ENCODE assay signal across 8 cellular contexts in the genomic region with DNA sequence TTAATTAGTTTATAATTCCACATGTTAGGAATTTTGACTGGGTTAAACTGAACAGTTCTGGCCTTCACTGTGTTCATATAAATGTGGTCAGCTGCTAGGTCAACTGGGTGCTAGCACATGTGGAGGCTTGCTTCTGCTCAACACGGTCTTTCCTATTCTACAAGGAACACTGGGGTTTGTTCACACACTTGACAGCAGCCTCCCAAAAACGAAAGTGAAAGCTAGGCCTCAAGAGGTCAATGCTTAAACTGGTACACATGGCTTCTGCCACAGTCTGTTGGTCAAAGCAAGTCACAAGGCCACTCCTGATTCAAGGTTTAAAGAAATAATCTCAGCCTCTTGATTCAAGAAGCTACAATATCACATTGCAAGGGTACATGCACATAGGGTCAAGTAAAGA.
A peak's percentile ranks its signal among the peaks of the same experiment; 100 is the strongest.
DNase-seq lines count a peak whose midpoint lies in the region; ATAC-seq, FAIRE-seq and TF ChIP-seq lines count a peak whose summit lies in the region.

No MANE protein-coding gene starts in this region.

- POLR2A ChIA-PET in SK-N-SH (lab: Yijun Ruan, JAX): no interaction called here

- no peak for FAIRE-seq in D721Med (lab: Jason Lieb, UNC)

- H4K20me1 ChIP-seq in SK-N-SH (ENCODE audit: insufficient read depth) (no peaks in the 10 kb centered on the region), hepatocyte (ENCODE audit: insufficient read depth, poor library complexity, severe bottlenecking) (no peaks in the 10 kb centered on the region)

- DNase-seq in cardiac muscle cell (ENCODE audit: low read depth in 1 of 2, low spot score in 1 of 2): peak; percentile 1 to 42
- DNase-seq in right atrium auricular region (ENCODE audit: low spot score): no peak
- DNase-seq in SK-N-SH: no peak
- DNase-seq in hepatocyte (ENCODE audit: low spot score): peak; percentile 7
- no peak for DNase-seq in islet precursor cell
- DNase-seq in D721Med (ENCODE audit: insufficient read length, low spot score): no peak

- H3K4me3 ChIP-seq in cardiac muscle cell (no peak overlapping the region), right atrium auricular region (no peak overlapping the region), SK-N-SH (ENCODE audit: low read depth in 2 of 2, low read length in 1 of 2) (no peak overlapping the region), hepatocyte (no peak overlapping the region)

- no peaks in the 10 kb centered on the region for H3K9me3 ChIP-seq in cardiac muscle cell (ENCODE audit: low read depth)
- no peaks in the 10 kb centered on the region for H3K9me3 ChIP-seq in right atrium auricular region
- no peaks in the 10 kb centered on the region for H3K9me3 ChIP-seq in SK-N-SH
- H3K9me3 ChIP-seq in hepatocyte (ENCODE audit: low read depth): no peaks in the 10 kb centered on the region

- no peak for TF ChIP-seq EP300 in SK-N-SH (IDR thresholded peaks at IDR 0.05; ENCODE audit: borderline replicate concordance in 1 of 2, low read depth in 1 of 2, low read length in 1 of 2)

- WGBS in SK-N-SH (ENCODE audit: low lambda C conversion rate): 25% methylated on average over 2 of the region's 2 CpGs
- 58% methylated on average over 2 of the region's 2 CpGs for WGBS in hepatocyte (ENCODE audit: low lambda C conversion rate, missing lambda C conversion rate)

- H3K9ac ChIP-seq in SK-N-SH: no peak overlapping the region

- no peaks in the 10 kb centered on the region for H3K9me2 ChIP-seq in SK-N-SH
- H3K9me2 ChIP-seq in hepatocyte (replicated peaks; ENCODE audit: insufficient read depth): no peaks in the 10 kb centered on the region

- no peak for TF ChIP-seq CTCF in cardiac muscle cell (IDR thresholded peaks at IDR 0.05; ENCODE audit: low read depth, low read length)
- TF ChIP-seq CTCF in right atrium auricular region (IDR thresholded peaks at IDR 0.05): no peak
- no peak for TF ChIP-seq CTCF in SK-N-SH (IDR thresholded peaks at IDR 0.05)
- TF ChIP-seq CTCF in hepatocyte (IDR thresholded peaks at IDR 0.05; ENCODE audit: poor library complexity): no peak
- TF ChIP-seq CTCF in D721Med (IDR thresholded peaks at IDR 0.05; ENCODE audit: insufficient read depth, missing control alignments): no peak

- H3F3A ChIP-seq in SK-N-SH (replicated peaks; ENCODE audit: insufficient read depth): no peaks in the 10 kb centered on the region

- H3K4me2 ChIP-seq in SK-N-SH (peak overlapping the region; percentile 6; the same call in 1 of the 2 replicates), hepatocyte (no peak overlapping the region)

- H2AFZ ChIP-seq in SK-N-SH (ENCODE audit: low read depth) (no peak overlapping the region), hepatocyte (no peak overlapping the region)

- H3K27ac ChIP-seq in cardiac muscle cell (no peak overlapping the region), right atrium auricular region (no peak overlapping the region), SK-N-SH (ENCODE audit: low read depth in 2 of 2, low read length in 1 of 2) (no peak overlapping the region), hepatocyte (no peak overlapping the region)

- ATAC-seq in HG02798 (IDR thresholded peaks at IDR 0.05; ENCODE audit: poor library complexity, unreplicated experiment) (peak; percentile 72), GM21717 (IDR thresholded peaks at IDR 0.05; ENCODE audit: unreplicated experiment) (no peak)

- no peaks in the 10 kb centered on the region for H3K27me3 ChIP-seq in cardiac muscle cell
- no peaks in the 10 kb centered on the region for H3K27me3 ChIP-seq in right atrium auricular region
- no peaks in the 10 kb centered on the region for H3K27me3 ChIP-seq in SK-N-SH (ENCODE audit: insufficient read depth)
- no peaks in the 10 kb centered on the region for H3K27me3 ChIP-seq in hepatocyte

- H3K79me2 ChIP-seq in SK-N-SH (ENCODE audit: insufficient read depth): no peaks in the 10 kb centered on the region
- no peaks in the 10 kb centered on the region for H3K79me2 ChIP-seq in hepatocyte

- H3K4me1 ChIP-seq in cardiac muscle cell (ENCODE audit: low read depth): no peaks in the 10 kb centered on the region
- no peaks in the 10 kb centered on the region for H3K4me1 ChIP-seq in right atrium auricular region
- H3K4me1 ChIP-seq in SK-N-SH (ENCODE audit: control insufficient read depth in 1 of 2, insufficient read depth in 2 of 2, low read depth in 1 of 2, low read length in 1 of 2): no peaks in the 10 kb centered on the region
- H3K4me1 ChIP-seq in hepatocyte (ENCODE audit: insufficient read depth): no peaks in the 10 kb centered on the region

- CTCF ChIA-PET in SK-N-SH (lab: Yijun Ruan, JAX): interaction anchor here (0.7 kb wide), 1 partner anchor 38 kb away, joined by 3 read pairs; no protein-coding TSS in a partner anchor

- TF ChIP-seq RAD21 in SK-N-SH (IDR thresholded peaks at IDR 0.05; ENCODE audit: low read length): no peak

- no peaks in the 10 kb centered on the region for H3K36me3 ChIP-seq in cardiac muscle cell
- H3K36me3 ChIP-seq in right atrium auricular region: no peaks in the 10 kb centered on the region
- no peaks in the 10 kb centered on the region for H3K36me3 ChIP-seq in SK-N-SH (replicated peaks in 1 of 2; ENCODE audit: control insufficient read depth in 1 of 2, insufficient read depth in 2 of 2, low read length in 1 of 2)
- no peaks in the 10 kb centered on the region for H3K36me3 ChIP-seq in hepatocyte (replicated peaks; ENCODE audit: insufficient read depth, low read depth)

TF ChIP-seq in SK-N-SH, 30 proteins besides CTCF, POLR2A, EP300 and RAD21 (continues in another document):
- no peak for TF ChIP-seq SIN3A (IDR thresholded peaks at IDR 0.05; ENCODE audit: borderline replicate concordance, low read depth, low read length)
- TF ChIP-seq, protein P1, sequence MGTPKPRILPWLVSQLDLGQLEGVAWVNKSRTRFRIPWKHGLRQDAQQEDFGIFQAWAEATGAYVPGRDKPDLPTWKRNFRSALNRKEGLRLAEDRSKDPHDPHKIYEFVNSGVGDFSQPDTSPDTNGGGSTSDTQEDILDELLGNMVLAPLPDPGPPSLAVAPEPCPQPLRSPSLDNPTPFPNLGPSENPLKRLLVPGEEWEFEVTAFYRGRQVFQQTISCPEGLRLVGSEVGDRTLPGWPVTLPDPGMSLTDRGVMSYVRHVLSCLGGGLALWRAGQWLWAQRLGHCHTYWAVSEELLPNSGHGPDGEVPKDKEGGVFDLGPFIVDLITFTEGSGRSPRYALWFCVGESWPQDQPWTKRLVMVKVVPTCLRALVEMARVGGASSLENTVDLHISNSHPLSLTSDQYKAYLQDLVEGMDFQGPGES (IDR thresholded peaks at IDR 0.05; ENCODE audit: low read depth, low read length): no peak
- TF ChIP-seq GABPA (IDR thresholded peaks at IDR 0.05; ENCODE audit: low read depth): no peak
- no peak for TF ChIP-seq TEAD4 (IDR thresholded peaks at IDR 0.05; ENCODE audit: borderline replicate concordance, insufficient read depth)
- no peak for TF ChIP-seq NFIC (IDR thresholded peaks at IDR 0.05; ENCODE audit: borderline replicate concordance)
- TF ChIP-seq, protein P2, sequence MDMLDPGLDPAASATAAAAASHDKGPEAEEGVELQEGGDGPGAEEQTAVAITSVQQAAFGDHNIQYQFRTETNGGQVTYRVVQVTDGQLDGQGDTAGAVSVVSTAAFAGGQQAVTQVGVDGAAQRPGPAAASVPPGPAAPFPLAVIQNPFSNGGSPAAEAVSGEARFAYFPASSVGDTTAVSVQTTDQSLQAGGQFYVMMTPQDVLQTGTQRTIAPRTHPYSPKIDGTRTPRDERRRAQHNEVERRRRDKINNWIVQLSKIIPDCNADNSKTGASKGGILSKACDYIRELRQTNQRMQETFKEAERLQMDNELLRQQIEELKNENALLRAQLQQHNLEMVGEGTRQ (IDR thresholded peaks at IDR 0.05; ENCODE audit: borderline replicate concordance, low read depth, low read length): no peak
- TF ChIP-seq, protein P3, sequence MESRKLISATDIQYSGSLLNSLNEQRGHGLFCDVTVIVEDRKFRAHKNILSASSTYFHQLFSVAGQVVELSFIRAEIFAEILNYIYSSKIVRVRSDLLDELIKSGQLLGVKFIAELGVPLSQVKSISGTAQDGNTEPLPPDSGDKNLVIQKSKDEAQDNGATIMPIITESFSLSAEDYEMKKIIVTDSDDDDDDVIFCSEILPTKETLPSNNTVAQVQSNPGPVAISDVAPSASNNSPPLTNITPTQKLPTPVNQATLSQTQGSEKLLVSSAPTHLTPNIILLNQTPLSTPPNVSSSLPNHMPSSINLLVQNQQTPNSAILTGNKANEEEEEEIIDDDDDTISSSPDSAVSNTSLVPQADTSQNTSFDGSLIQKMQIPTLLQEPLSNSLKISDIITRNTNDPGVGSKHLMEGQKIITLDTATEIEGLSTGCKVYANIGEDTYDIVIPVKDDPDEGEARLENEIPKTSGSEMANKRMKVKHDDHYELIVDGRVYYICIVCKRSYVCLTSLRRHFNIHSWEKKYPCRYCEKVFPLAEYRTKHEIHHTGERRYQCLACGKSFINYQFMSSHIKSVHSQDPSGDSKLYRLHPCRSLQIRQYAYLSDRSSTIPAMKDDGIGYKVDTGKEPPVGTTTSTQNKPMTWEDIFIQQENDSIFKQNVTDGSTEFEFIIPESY (IDR thresholded peaks at IDR 0.05; ENCODE audit: borderline replicate concordance, low read depth): no peak
- no peak for TF ChIP-seq TCF12 (IDR thresholded peaks at IDR 0.05)
- TF ChIP-seq NRF1 (IDR thresholded peaks at IDR 0.05; ENCODE audit: low read depth, low read length): no peak
- no peak for TF ChIP-seq GATA2 (CRISPR knock-in tag; IDR thresholded peaks at IDR 0.05)
- no peak for TF ChIP-seq SMC3 (IDR thresholded peaks at IDR 0.05; ENCODE audit: low read depth, low read length)
- TF ChIP-seq RXRA (IDR thresholded peaks at IDR 0.05; ENCODE audit: borderline replicate concordance, low read depth): no peak
- no peak for TF ChIP-seq CHD2 (IDR thresholded peaks at IDR 0.05; ENCODE audit: low read length, partially characterized antibody)
- no peak for TF ChIP-seq TAF1 (IDR thresholded peaks at IDR 0.05; ENCODE audit: borderline replicate concordance, low read depth, low read length)
- TF ChIP-seq, protein P4, sequence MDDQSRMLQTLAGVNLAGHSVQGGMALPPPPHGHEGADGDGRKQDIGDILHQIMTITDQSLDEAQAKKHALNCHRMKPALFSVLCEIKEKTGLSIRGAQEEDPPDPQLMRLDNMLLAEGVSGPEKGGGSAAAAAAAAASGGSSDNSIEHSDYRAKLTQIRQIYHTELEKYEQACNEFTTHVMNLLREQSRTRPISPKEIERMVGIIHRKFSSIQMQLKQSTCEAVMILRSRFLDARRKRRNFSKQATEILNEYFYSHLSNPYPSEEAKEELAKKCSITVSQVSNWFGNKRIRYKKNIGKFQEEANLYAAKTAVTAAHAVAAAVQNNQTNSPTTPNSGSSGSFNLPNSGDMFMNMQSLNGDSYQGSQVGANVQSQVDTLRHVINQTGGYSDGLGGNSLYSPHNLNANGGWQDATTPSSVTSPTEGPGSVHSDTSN (IDR thresholded peaks at IDR 0.05): no peak

Comparison
In these comparisons a context has a peak if more than half of its experiments do, and no peak if none do; other contexts are left out.
1. DNase-seq: peak in cardiac muscle cell (2 of 2) and hepatocyte (single experiment); none in right atrium auricular region (single experiment), SK-N-SH (single experiment), islet precursor cell (single experiment) and D721Med (single experiment).